25 cellular contexts compared by ENCODE assay signal in the genomic region with DNA sequence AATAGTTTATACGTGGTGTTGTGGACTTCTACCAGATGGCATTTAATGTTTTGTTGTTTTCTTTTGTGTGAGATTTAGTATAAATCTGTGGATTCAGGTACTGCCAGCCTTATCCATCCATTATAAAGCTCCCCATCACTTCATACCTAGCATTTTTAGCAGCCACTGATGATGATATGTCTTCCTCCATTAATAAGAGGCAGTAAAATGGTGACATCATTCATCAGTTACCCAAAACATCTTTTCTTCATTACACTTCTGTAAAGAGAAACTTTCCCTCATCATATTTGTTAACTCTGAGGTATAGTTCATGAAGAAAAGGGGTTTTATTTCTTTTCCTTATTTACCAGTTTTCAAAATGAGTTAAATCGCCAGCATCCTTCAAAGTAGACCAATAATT. TPM values are rescaled to one million over a fixed set of nuclear protein-coding genes. Genes with fewer than 3 reads are reported as not detected.
A peak's percentile ranks its signal among the peaks of the same experiment; 100 is the strongest.
DNase-seq lines count a peak whose midpoint lies in the region; ATAC-seq, FAIRE-seq and TF ChIP-seq lines count a peak whose summit lies in the region.
"Had no signal": no experiment of that assay in that cellular context is flagged by ENCODE, and none has a peak within 500 bp of the region (broad histone marks: within the 10 kb centered on the region; RNA-seq: fewer than 3 reads in every experiment).

No MANE protein-coding gene starts in this region.

- no peak for TF ChIP-seq RAD21 in SK-N-SH (IDR thresholded peaks at IDR 0.05; ENCODE audit: low read length)

- H3K4me1 ChIP-seq in SK-N-SH (ENCODE audit: control insufficient read depth in 1 of 2, insufficient read depth in 2 of 2, low read depth in 1 of 2, low read length in 1 of 2) = peaks cover 0 to 16% of the 10 kb centered on the region in 2 experiments; a peak in 2 of 4 replicates
- peaks cover 16 to 19% of the 10 kb centered on the region in 2 donors for H3K4me1 ChIP-seq in naive thymus-derived CD4-positive, alpha-beta T cell (ENCODE audit: control insufficient read depth in 2 of 2, insufficient read depth in 2 of 2, low read length in 2 of 2)
- peaks cover 0 to 65% (median 12%) of the 10 kb centered on the region in 4 donors for H3K4me1 ChIP-seq in tibial nerve

- POLR2A ChIA-PET in SK-N-SH (lab: Yijun Ruan, JAX) = no interaction called here
- POLR2A ChIA-PET in naive thymus-derived CD4-positive, alpha-beta T cell (lab: Charles Lee) = interaction anchor here (0.9 to 2.4 kb wide), 6 partner anchors 15 to 123 kb away, joined by 3 to 16 read pairs (median 4); partner anchors contain the start of gene CHD1

- H3K9me3 ChIP-seq in SK-N-SH (no peaks in the 10 kb centered on the region), tibial nerve (no peaks in the 10 kb centered on the region)
- H3K9me3 ChIP-seq in naive thymus-derived CD4-positive, alpha-beta T cell (ENCODE audit: control insufficient read depth in 2 of 3, low read length in 3 of 3) = no peaks in the 10 kb centered on the region
- H3K9me3 ChIP-seq: BE2C, HAP-1, mucosa of descending colon, SJCRH30, thoracic aorta had no signal

- no peaks in the 10 kb centered on the region for H3K27me3 ChIP-seq in SK-N-SH (ENCODE audit: insufficient read depth)
- no peaks in the 10 kb centered on the region for H3K27me3 ChIP-seq in naive thymus-derived CD4-positive, alpha-beta T cell (ENCODE audit: control insufficient read depth in 2 of 2, insufficient read depth in 2 of 2, low read length in 2 of 2)
- no peaks in the 10 kb centered on the region for H3K27me3 ChIP-seq in tibial nerve
- H3K27me3 ChIP-seq: BE2C, SJCRH30 had no signal

- 98% methylated on average over 2 of the region's 2 CpGs for WGBS in SK-N-SH (ENCODE audit: low lambda C conversion rate)
- WGBS in tibial nerve, 2 donors = 92 to 96% methylated on average over 2 of the region's 2 CpGs

- DNase-seq in SK-N-SH (no peak), Calu3 (no peak), cerebellar cortex (ENCODE audit: low spot score) (no peak), D721Med (ENCODE audit: insufficient read length, low spot score) (no peak), tibial nerve (ENCODE audit: low spot score in 2 of 2) (no peak)
- DNase-seq in naive thymus-derived CD4-positive, alpha-beta T cell = no peak
- DNase-seq: BE2C; effector CD8-positive, alpha-beta T cell; islet precursor cell; mucosa of descending colon; NCI-H146; NCI-H510A treated with DMSO at 0.1 percent for 48 hours; nucleus accumbens; SJCRH30; stimulated activated CD4-positive, alpha-beta T cell treated with anti-CD3 and anti-CD28 coated beads, Interleukin-1b, Interleukin-23, amount 100 ng/mL, for 48 hours; stimulated activated naive CD4-positive, alpha-beta T cell; WERI-Rb-1 had no signal

- H3K27ac Mint-ChIP-seq in Calu3 (ENCODE audit: unreplicated experiment) = peak overlapping the region; percentile 7
- peak overlapping the region; percentile 9 for H3K27ac Mint-ChIP-seq in activated naive CD8-positive, alpha-beta T cell
- peak overlapping the region in 7 of 9 donors; percentile 5 to 83 (median 41) for H3K27ac Mint-ChIP-seq in naive thymus-derived CD4-positive, alpha-beta T cell
- H3K27ac Mint-ChIP-seq: brain had no signal

- H3K36me3 ChIP-seq in SK-N-SH (replicated peaks in 1 of 2; ENCODE audit: control insufficient read depth in 1 of 2, insufficient read depth in 2 of 2, low read length in 1 of 2) = peaks cover 3 to 28% of the 10 kb centered on the region in 2 experiments
- peaks cover 0 to 4% (median 0%) of the 10 kb centered on the region in 3 experiments for H3K36me3 ChIP-seq in naive thymus-derived CD4-positive, alpha-beta T cell (ENCODE audit: control insufficient read depth in 2 of 3, insufficient read depth in 3 of 3, low read length in 3 of 3)
- H3K36me3 ChIP-seq in tibial nerve = peaks cover 0 to 3% (median 0%) of the 10 kb centered on the region in 3 donors
- H3K36me3 ChIP-seq: thoracic aorta had no signal

- BruUV-seq in Calu3 (replicated peaks; lab: Mats Ljungman, UMichigan) = no TSS peak

- H3K4me3 ChIP-seq in SK-N-SH (ENCODE audit: low read depth in 2 of 2, low read length in 1 of 2) (no peak overlapping the region), tibial nerve (no peak overlapping the region)
- H3K4me3 ChIP-seq in naive thymus-derived CD4-positive, alpha-beta T cell (ENCODE audit: low read length) = no peak overlapping the region
- H3K4me3 ChIP-seq: HAP-1, mucosa of descending colon, SJCRH30, skin epidermis, thoracic aorta had no signal

- H3K9ac ChIP-seq in SK-N-SH = no peak overlapping the region
- H3K9ac ChIP-seq: KMS-11 had no signal

- no peaks in the 10 kb centered on the region for H3K9me2 ChIP-seq in SK-N-SH

- no peak overlapping the region for H3K4me3 Mint-ChIP-seq in Calu3 (ENCODE audit: low read depth, unreplicated experiment)
- no peak overlapping the region for H3K4me3 Mint-ChIP-seq in activated naive CD8-positive, alpha-beta T cell
- H3K4me3 Mint-ChIP-seq in naive thymus-derived CD4-positive, alpha-beta T cell = peak overlapping the region in 4 of 10 donors; percentile 2 to 69 (median 12)
- H3K4me3 Mint-ChIP-seq: brain had no signal

- H3K27ac ChIP-seq in SK-N-SH (ENCODE audit: low read depth in 2 of 2, low read length in 1 of 2) (no peak overlapping the region), tibial nerve (no peak overlapping the region)
- no peak overlapping the region for H3K27ac ChIP-seq in naive thymus-derived CD4-positive, alpha-beta T cell (ENCODE audit: low read depth, low read length)
- H3K27ac ChIP-seq: 22Rv1, KMS-11, SJCRH30, skin epidermis, thoracic aorta, WERI-Rb-1 had no signal

- H3K36me3 Mint-ChIP-seq in Calu3 (ENCODE audit: insufficient read depth, unreplicated experiment) = peaks cover 19% of the 10 kb centered on the region
- H3K36me3 Mint-ChIP-seq in activated naive CD8-positive, alpha-beta T cell = no peaks in the 10 kb centered on the region
- peaks cover 0 to 16% (median 9%) of the 10 kb centered on the region in 5 donors for H3K36me3 Mint-ChIP-seq in naive thymus-derived CD4-positive, alpha-beta T cell

- TF ChIP-seq CTCF in SK-N-SH (IDR thresholded peaks at IDR 0.05) (no peak), Calu3 (IDR thresholded peaks at IDR 0.05; ENCODE audit: unreplicated experiment) (no peak), D721Med (IDR thresholded peaks at IDR 0.05; ENCODE audit: insufficient read depth, missing control alignments) (no peak), tibial nerve (IDR thresholded peaks at IDR 0.05) (no peak)

- no peaks in the 10 kb centered on the region for H3K27me3 Mint-ChIP-seq in Calu3 (ENCODE audit: unreplicated experiment)
- no peaks in the 10 kb centered on the region for H3K27me3 Mint-ChIP-seq in activated naive CD8-positive, alpha-beta T cell
- H3K27me3 Mint-ChIP-seq in naive thymus-derived CD4-positive, alpha-beta T cell = no peaks in the 10 kb centered on the region
- H3K27me3 Mint-ChIP-seq: brain had no signal

- CTCF ChIA-PET in SK-N-SH (lab: Yijun Ruan, JAX) (interaction anchor here (1.7 kb wide), 1 partner anchor 123 kb away, joined by 5 read pairs; no protein-coding TSS in a partner anchor), Calu3 (lab: Charles Lee) (no interaction called here)
- CTCF ChIA-PET in naive thymus-derived CD4-positive, alpha-beta T cell (lab: Charles Lee) = interaction anchor here (1.0 kb wide), 1 partner anchor 153 kb away, joined by 3 read pairs; no protein-coding TSS in a partner anchor

- no peak for TF ChIP-seq EP300 in SK-N-SH (IDR thresholded peaks at IDR 0.05; ENCODE audit: borderline replicate concordance in 1 of 2, low read depth in 1 of 2, low read length in 1 of 2)
- no peak for TF ChIP-seq EP300 in tibial nerve (IDR thresholded peaks at IDR 0.05)

- peaks cover 59% of the 10 kb centered on the region for H3K4me1 Mint-ChIP-seq in Calu3 (ENCODE audit: low read depth, unreplicated experiment)
- peaks cover 79% of the 10 kb centered on the region for H3K4me1 Mint-ChIP-seq in activated naive CD8-positive, alpha-beta T cell (ENCODE audit: low read depth)
- H3K4me1 Mint-ChIP-seq in naive thymus-derived CD4-positive, alpha-beta T cell = peaks cover 42 to 79% (median 74%) of the 10 kb centered on the region in 7 donors

- H2AFZ ChIP-seq in SK-N-SH (ENCODE audit: low read depth) = no peak overlapping the region

- no peak for TF ChIP-seq POLR2A in tibial nerve (IDR thresholded peaks at IDR 0.05)

- no peaks in the 10 kb centered on the region for H3K9me3 Mint-ChIP-seq in Calu3 (ENCODE audit: low read depth, unreplicated experiment)
- no peaks in the 10 kb centered on the region for H3K9me3 Mint-ChIP-seq in activated naive CD8-positive, alpha-beta T cell (ENCODE audit: low read depth)
- no peaks in the 10 kb centered on the region for H3K9me3 Mint-ChIP-seq in naive thymus-derived CD4-positive, alpha-beta T cell
- H3K9me3 Mint-ChIP-seq: brain had no signal

- intact Hi-C loops in Calu3 (cut with micrococcal nuclease; ENCODE audit: unreplicated experiment) = no loop called here
- intact Hi-C loops in naive thymus-derived CD4-positive, alpha-beta T cell (cut with micrococcal nuclease) = loop anchor here in 1 of 2 donors (1.0 to 5.0 kb wide), 3 partner anchors 12 to 1727 kb away; partner anchors contain the start of genes RGMB and RIOK2

- peaks cover 25% of the 10 kb centered on the region for H4K20me1 ChIP-seq in SK-N-SH (ENCODE audit: insufficient read depth)

- no peak for ATAC-seq in SK-N-SH treated with all-trans-retinoic acid at 6 μM for 48 hours
- no peak for ATAC-seq in naive thymus-derived CD4-positive, alpha-beta T cell
- ATAC-seq: mucosa of descending colon had no signal

- H3K79me2 ChIP-seq in SK-N-SH (ENCODE audit: insufficient read depth) = peaks cover 94% of the 10 kb centered on the region

- no peak for FAIRE-seq in D721Med (lab: Jason Lieb, UNC)

- H3F3A ChIP-seq in SK-N-SH (replicated peaks; ENCODE audit: insufficient read depth) = peaks cover 34% of the 10 kb centered on the region

- no peak overlapping the region for H3K4me2 ChIP-seq in SK-N-SH
- H3K4me2 ChIP-seq: KMS-11 had no signal

TF ChIP-seq in SK-N-SH, 30 proteins besides CTCF, POLR2A, EP300 and RAD21 (continues in another document):
- TF ChIP-seq FOXJ3 (CRISPR knock-in tag; IDR thresholded peaks at IDR 0.05) = no peak

TF ChIP-seq in SK-N-SH treated with all-trans-retinoic acid at 6 μM for 48 hours, 23 proteins besides CTCF, POLR2A, EP300 and RAD21 (continues in another document):
- TF ChIP-seq PPARA (CRISPR knock-in tag; IDR thresholded peaks at IDR 0.05; ENCODE audit: borderline replicate concordance) = no peak

RNA-seq across cellular contexts. Expression of gene CHD1, which starts 19.4 kb away (rescaled TPM):
- 12.4 and 15.2 TPM in 2 replicates for polyA plus RNA-seq in SK-N-SH (2012; rRNA removed)
- polyA plus RNA-seq in SK-N-SH (2012; cell fraction: cytosol; rRNA removed) = 12.3 and 13.2 TPM in 2 replicates
- polyA plus RNA-seq in SK-N-SH (2012; cell fraction: nucleus; rRNA removed) = 16.2 and 52.2 TPM in 2 replicates
- total RNA-seq in Calu3 (2022) (79.7 and 91.6 TPM in 2 replicates), tibial nerve (10 to 100 TPM; 46.3 to 82.5 (median 58.2) TPM)
- total RNA-seq in naive thymus-derived CD4-positive, alpha-beta T cell = 100 to 1,000 TPM in 2 of 5 experiments, 10 to 100 TPM in 3; 51.8 to 134 (median 92.4) TPM
- polyA plus RNA-seq in naive thymus-derived CD4-positive, alpha-beta T cell = 10 to 100 TPM in 1 of 2 donors, 1 to 10 TPM in 1; 9.1 to 13.1 TPM
